In the genomic region with DNA sequence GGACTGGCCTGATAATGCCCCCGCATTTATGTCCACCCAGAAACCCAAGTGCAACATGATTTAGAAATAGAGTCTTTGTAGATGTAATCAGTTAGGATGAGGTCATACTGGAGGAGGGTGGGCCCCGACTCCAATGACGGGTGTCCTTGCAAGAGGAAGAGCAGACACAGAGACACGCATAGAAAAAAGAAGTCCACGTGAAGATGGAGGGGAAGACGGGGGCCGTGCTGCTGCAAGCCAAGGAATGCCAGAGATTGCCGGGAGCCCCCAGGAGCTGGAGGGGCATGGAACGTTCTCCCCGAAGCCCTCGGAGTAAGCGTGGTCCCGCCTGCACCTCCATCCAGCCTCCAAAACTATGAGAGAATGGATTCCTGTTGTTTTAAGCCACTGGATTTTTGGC, we compare ENCODE assay signal across 30 cellular contexts. TPM values are rescaled to one million over a fixed set of nuclear protein-coding genes. Genes with fewer than 3 reads are reported as not detected.
DNase-seq lines count a peak whose midpoint lies in the region; ATAC-seq, FAIRE-seq and TF ChIP-seq lines count a peak whose summit lies in the region.
"Had no signal": no experiment of that assay in that cellular context is flagged by ENCODE, and none has a peak within 500 bp of the region (broad histone marks: within the 10 kb centered on the region; RNA-seq: fewer than 3 reads in every experiment).

No MANE protein-coding gene starts in this region.

- TF ChIP-seq CTCF in HepG2 (CRISPR knock-in tag; IDR thresholded peaks at IDR 0.05) (no peak), right lobe of liver (IDR thresholded peaks at IDR 0.05) (no peak), endodermal cell (conservative IDR thresholded peaks at IDR 0.05) (no peak)

- no peak overlapping the region for H2BK15ac ChIP-seq in neuronal stem cell (ENCODE audit: low read length)

- no TSS peak for BruUV-seq in HepG2 (replicated peaks; lab: Mats Ljungman, UMichigan)

- no peaks in the 10 kb centered on the region for H3K9me3 ChIP-seq in HepG2 (ENCODE audit: low read length)
- no peaks in the 10 kb centered on the region for H3K9me3 ChIP-seq in right lobe of liver
- H3K9me3 ChIP-seq in endodermal cell (ENCODE audit: control insufficient read depth, low read length), result no peaks in the 10 kb centered on the region
- peaks cover 0 to 3% of the 10 kb centered on the region in 2 donors for H3K9me3 ChIP-seq in neuronal stem cell (replicated peaks in 1 of 2; ENCODE audit: control insufficient read depth in 2 of 2, insufficient read depth in 1 of 2, low read depth in 1 of 2, low read length in 2 of 2)
- H3K9me3 ChIP-seq: A549, BE2C, BLaER1 had no signal

- no peak overlapping the region for H4K91ac ChIP-seq in neuronal stem cell (ENCODE audit: low read depth, low read length, poor library complexity)

- H3K14ac ChIP-seq in neuronal stem cell (ENCODE audit: low read length), result no peak overlapping the region

- H2AFZ ChIP-seq in HepG2 (ENCODE audit: low read length) (no peak overlapping the region), neuronal stem cell (ENCODE audit: low read length) (no peak overlapping the region)

- H3K27ac ChIP-seq in HepG2 (ENCODE audit: extremely low read length, insufficient read depth, low read length), result no peak overlapping the region
- H3K27ac ChIP-seq in right lobe of liver, result no peak overlapping the region
- no peak overlapping the region for H3K27ac ChIP-seq in endodermal cell (ENCODE audit: low read depth, low read length)
- H3K27ac ChIP-seq in neuronal stem cell (replicated peaks; ENCODE audit: low read length), result no peak overlapping the region
- H3K27ac ChIP-seq: 22Rv1, A549, BLaER1 had no signal

- ATAC-seq in HepG2 (no peak), right lobe of liver (no peak), HG02885 (IDR thresholded peaks at IDR 0.05; ENCODE audit: poor library complexity, unreplicated experiment) (no peak), HG03469 (IDR thresholded peaks at IDR 0.05; ENCODE audit: unreplicated experiment) (no peak)
- ATAC-seq in activated T-cell treated with anti-CD3 and anti-CD28 coated beads, Interleukin-2, amount 50 U/mL, for 72 hours (replicated peaks in 1 of 2), result no peak
- ATAC-seq: A549, GM12878 had no signal

- TF ChIP-seq EP300 in HepG2 (IDR thresholded peaks at IDR 0.05; ENCODE audit: low read depth in 2 of 2, low read length in 2 of 2), result no peak
- TF ChIP-seq EP300 in HepG2 (CRISPR knock-in tag; IDR thresholded peaks at IDR 0.05; ENCODE audit: borderline replicate concordance), result no peak

- H3K4me1 ChIP-seq in HepG2 (ENCODE audit: insufficient read depth, low read length) (peaks cover 13% of the 10 kb centered on the region), right lobe of liver (no peaks in the 10 kb centered on the region), endodermal cell (ENCODE audit: control insufficient read depth, insufficient read depth, low read length) (peaks cover 20% of the 10 kb centered on the region), neuronal stem cell (ENCODE audit: control insufficient read depth in 2 of 2, insufficient read depth in 1 of 2, low read depth in 1 of 2, low read length in 2 of 2) (peaks cover 2 to 15% of the 10 kb centered on the region in 2 donors)
- H3K4me1 ChIP-seq: BE2C had no signal

- H2BK5ac ChIP-seq in neuronal stem cell (ENCODE audit: low read length), result no peak overlapping the region

- no peak overlapping the region for H3K4ac ChIP-seq in neuronal stem cell (ENCODE audit: low read length)

- no peak overlapping the region for H3K4me2 ChIP-seq in HepG2 (ENCODE audit: low read depth, low read length)
- no peak overlapping the region for H3K4me2 ChIP-seq in neuronal stem cell (ENCODE audit: insufficient read depth, low read length, poor library complexity, severe bottlenecking)
- H3K4me2 ChIP-seq: A549, BLaER1 had no signal

- peaks cover 0 to 28% of the 10 kb centered on the region in 2 experiments for H3K27me3 ChIP-seq in HepG2 (ENCODE audit: control insufficient read depth in 1 of 2, insufficient read depth in 2 of 2, low read length in 2 of 2)
- no peaks in the 10 kb centered on the region for H3K27me3 ChIP-seq in right lobe of liver
- no peaks in the 10 kb centered on the region for H3K27me3 ChIP-seq in endodermal cell (ENCODE audit: control insufficient read depth, insufficient read depth, low read length, poor library complexity, severe bottlenecking)
- peaks cover 0 to 24% (median 0%) of the 10 kb centered on the region in 3 experiments for H3K27me3 ChIP-seq in neuronal stem cell (ENCODE audit: control insufficient read depth in 3 of 3, insufficient read depth in 3 of 3, low read depth in 1 of 3, low read length in 3 of 3)
- H3K27me3 ChIP-seq: BE2C, BLaER1 had no signal

- DNase-seq in HepG2 (ENCODE audit: low spot score) (no peak), right lobe of liver (no peak), OCI-M1 (lab: John Stamatoyannopoulos, UW) (peak; percentile 39), endodermal cell (peak; percentile 8), neuronal stem cell (ENCODE audit: low spot score) (no peak)
- no peak for DNase-seq in activated T-cell treated with anti-CD3 and anti-CD28 coated beads, Interleukin-2, amount 50 U/mL, for 72 hours
- DNase-seq: AML-193; BE2C; C1 segment of cervical spinal cord; CD4-positive, alpha-beta memory T cell; CD4-positive, CD25-positive, alpha-beta regulatory T cell; CD8-positive, alpha-beta memory T cell; COR-L47; DMS 273 treated with DMSO at 0.1 percent for 48 hours; DMS153; DMS53; DMS79; DND-41; EL; GDM1 had no signal

- no peaks in the 10 kb centered on the region for H3K79me1 ChIP-seq in neuronal stem cell (ENCODE audit: low read depth, low read length)

- H2AK5ac ChIP-seq in neuronal stem cell (ENCODE audit: low read depth, low read length), result no peak overlapping the region

- 52% methylated on average over 9 of the region's 13 CpGs for WGBS in HepG2 (ENCODE audit: low lambda C conversion rate)
- WGBS in right lobe of liver (ENCODE audit: insufficient coverage, low coverage, low lambda C conversion rate, missing lambda C conversion rate), result 84% methylated on average over 8 of the region's 13 CpGs
- 94 to 100% methylated on average over 5 to 13 of the region's 13 CpGs for WGBS in endodermal cell (ENCODE audit: insufficient coverage in 1 of 2, insufficient read length in 1 of 2), 2 experiments
- no CpG with 5 or more reads among the region's 13 CpGs for WGBS in neuronal stem cell (ENCODE audit: extremely low coverage in 2 of 2, insufficient read length in 2 of 2, insufficient replicate concordance in 1 of 2), 2 donors

- no peaks in the 10 kb centered on the region for H3K79me2 ChIP-seq in HepG2 (ENCODE audit: insufficient read depth, low read length)

- no peak overlapping the region for H4K8ac ChIP-seq in neuronal stem cell (ENCODE audit: low read depth, low read length)

- no peak overlapping the region for H2BK12ac ChIP-seq in neuronal stem cell (ENCODE audit: low read length)

- no peak overlapping the region for H3K27ac Mint-ChIP-seq in endodermal cell
- H3K27ac Mint-ChIP-seq in activated T-cell treated with anti-CD3 and anti-CD28 coated beads, Interleukin-2, amount 50 U/mL, for 72 hours, result no peak overlapping the region
- H3K27ac Mint-ChIP-seq: CD14-positive monocyte; CD4-positive, alpha-beta memory T cell; CD4-positive, CD25-positive, alpha-beta regulatory T cell; CD8-positive, alpha-beta memory T cell had no signal

- no peak overlapping the region for H3K23ac ChIP-seq in neuronal stem cell (ENCODE audit: low read depth, low read length, poor library complexity)

- peak overlapping the region; percentile 30 for H3K18ac ChIP-seq in neuronal stem cell (ENCODE audit: low read length)

- FAIRE-seq in HepG2 (lab: Jason Lieb, UNC), result no peak
- FAIRE-seq: A549, GM12878, GM12892, GM18507, GM19239 had no signal

- POLR2A ChIA-PET in HepG2 (lab: Yijun Ruan, JAX), result no interaction called here

- CTCF ChIA-PET in HepG2 (lab: Yijun Ruan, JAX; ENCODE audit: low intra/inter-chr PET ratio, low total read pairs), result no interaction called here

- H3K4me3 Mint-ChIP-seq in endodermal cell, result no peak overlapping the region
- no peak overlapping the region for H3K4me3 Mint-ChIP-seq in activated T-cell treated with anti-CD3 and anti-CD28 coated beads, Interleukin-2, amount 50 U/mL, for 72 hours
- H3K4me3 Mint-ChIP-seq: CD14-positive monocyte; CD4-positive, alpha-beta memory T cell; CD4-positive, CD25-positive, alpha-beta regulatory T cell; CD8-positive, alpha-beta memory T cell had no signal

- H3K36me3 ChIP-seq in HepG2 (replicated peaks in 1 of 2; ENCODE audit: control insufficient read depth in 1 of 2, insufficient read depth in 2 of 2, low read length in 2 of 2) (no peaks in the 10 kb centered on the region), right lobe of liver (no peaks in the 10 kb centered on the region), endodermal cell (ENCODE audit: control insufficient read depth, insufficient read depth, low read length) (no peaks in the 10 kb centered on the region), neuronal stem cell (replicated peaks in 1 of 2; ENCODE audit: control insufficient read depth in 2 of 2, insufficient read depth in 2 of 2, low read length in 2 of 2) (no peaks in the 10 kb centered on the region)
- H3K36me3 ChIP-seq: BE2C, BLaER1 had no signal

- no peak for TF ChIP-seq RAD21 in HepG2 (CRISPR knock-in tag; IDR thresholded peaks at IDR 0.05)

- peaks cover 14% of the 10 kb centered on the region for H3K4me1 Mint-ChIP-seq in endodermal cell
- peaks cover 7% of the 10 kb centered on the region for H3K4me1 Mint-ChIP-seq in activated T-cell treated with anti-CD3 and anti-CD28 coated beads, Interleukin-2, amount 50 U/mL, for 72 hours (ENCODE audit: low read depth)

- H3K4me3 ChIP-seq in HepG2 (replicated peaks in 1 of 3; ENCODE audit: insufficient read depth in 1 of 3, low read depth in 2 of 3, low read length in 3 of 3), result no peak overlapping the region
- no peak overlapping the region for H3K4me3 ChIP-seq in right lobe of liver
- no peak overlapping the region for H3K4me3 ChIP-seq in endodermal cell (ENCODE audit: low read length)
- no peak overlapping the region for H3K4me3 ChIP-seq in neuronal stem cell (ENCODE audit: low read length in 2 of 2)
- H3K4me3 ChIP-seq: A549, BLaER1, GM12878 had no signal

- H3K9ac ChIP-seq in HepG2 (ENCODE audit: insufficient read depth, low read depth, low read length) (no peak overlapping the region), endodermal cell (ENCODE audit: extremely low read depth, low read length, poor library complexity, severe bottlenecking) (no peak overlapping the region), neuronal stem cell (ENCODE audit: low read depth, low read length, poor library complexity) (no peak overlapping the region)
- H3K9ac ChIP-seq: BLaER1 had no signal

- H3K36me3 Mint-ChIP-seq in endodermal cell (ENCODE audit: low read depth), result no peaks in the 10 kb centered on the region
- peaks cover under 1 to 2% of the 10 kb centered on the region in 2 donors for H3K36me3 Mint-ChIP-seq in activated T-cell treated with anti-CD3 and anti-CD28 coated beads, Interleukin-2, amount 50 U/mL, for 72 hours (ENCODE audit: insufficient read depth in 2 of 2)
- H3K36me3 Mint-ChIP-seq: CD14-positive monocyte had no signal

- TF ChIP-seq POLR2A in HepG2 (IDR thresholded peaks at IDR 0.05; ENCODE audit: insufficient read depth in 1 of 2, low read depth in 2 of 2, low read length in 2 of 2), result no peak
- no peak for TF ChIP-seq POLR2A in right lobe of liver (IDR thresholded peaks at IDR 0.05)

- no peaks in the 10 kb centered on the region for H4K20me1 ChIP-seq in HepG2 (ENCODE audit: insufficient read depth, low read length)
- H4K20me1 ChIP-seq: BLaER1 had no signal

- in situ Hi-C loops in HepG2 (cut with HindIII; ENCODE audit: extremely low pct_ligation_motif_present, low pct_unique_long_range_greater_than_20kb), result loop anchor here (25.0 kb wide), 1 partner anchor 330 kb away; no protein-coding TSS in a partner anchor

- H2BK120ac ChIP-seq in neuronal stem cell (ENCODE audit: low read depth, low read length), result no peak overlapping the region

- peaks cover 25% of the 10 kb centered on the region for H3K27me3 Mint-ChIP-seq in endodermal cell (ENCODE audit: insufficient read depth)
- no peaks in the 10 kb centered on the region for H3K27me3 Mint-ChIP-seq in activated T-cell treated with anti-CD3 and anti-CD28 coated beads, Interleukin-2, amount 50 U/mL, for 72 hours (ENCODE audit: low read depth)

- intact Hi-C loops in HepG2 (cut with micrococcal nuclease; ENCODE audit: unreplicated experiment) (no loop called here), right lobe of liver (cut with DNase I) (no loop called here)

- peaks cover 16% of the 10 kb centered on the region for H3K9me3 Mint-ChIP-seq in endodermal cell
- H3K9me3 Mint-ChIP-seq in activated T-cell treated with anti-CD3 and anti-CD28 coated beads, Interleukin-2, amount 50 U/mL, for 72 hours, result peaks cover under 1 to 3% of the 10 kb centered on the region in 2 donors

RNA-seq across cellular contexts. Expression of a gene that starts 51.6 kb away (rescaled TPM):
- total RNA-seq in HepG2 (2016; rRNA removed; fragmentation: Illumina TruSeq; extraction: Trizol), result 11.5 and 13.3 TPM in 2 replicates
- total RNA-seq in HepG2 (2016; cell fraction: cytosol; rRNA removed; fragmentation: Illumina TruSeq; extraction: Trizol; ENCODE audit: low read depth), result 3.0 and 3.5 TPM in 2 replicates
- 12.0 and 13.7 TPM in 2 replicates for total RNA-seq in HepG2 (2016; cell fraction: insoluble cytoplasmic fraction; rRNA removed; fragmentation: Illumina TruSeq; extraction: Trizol)
- 9.5 and 11.7 TPM in 2 replicates for total RNA-seq in HepG2 (2016; cell fraction: membrane; rRNA removed; fragmentation: Illumina TruSeq; extraction: Trizol)
- 6.0 and 7.5 TPM in 2 replicates for total RNA-seq in HepG2 (2016; cell fraction: nucleus; rRNA removed; fragmentation: Illumina TruSeq; extraction: Trizol)
- 23.5 and 25.3 TPM in 2 replicates for polyA plus RNA-seq in HepG2 (2011; rRNA removed)
- polyA plus RNA-seq in HepG2 (2011; cell fraction: cytosol; rRNA removed), result 17.8 and 19.5 TPM in 2 replicates
- polyA plus RNA-seq in HepG2 (2011; cell fraction: nucleus; rRNA removed), result 21.7 and 25.8 TPM in 2 replicates
- polyA plus RNA-seq in HepG2 (2012), result 16.2 and 18.2 TPM in 2 replicates
- 5.8 and 8.4 TPM in 2 replicates for polyA plus RNA-seq in HepG2 (2016; cell fraction: cytosol; fragmentation: Illumina TruSeq; extraction: Trizol; ENCODE audit: low read depth)
- 18.6 and 22.2 TPM in 2 replicates for polyA plus RNA-seq in HepG2 (2016; cell fraction: insoluble cytoplasmic fraction; fragmentation: Illumina TruSeq; extraction: Trizol; ENCODE audit: low read depth)
- 12.0 and 13.4 TPM in 2 replicates for polyA plus RNA-seq in HepG2 (2016; cell fraction: membrane; fragmentation: Illumina TruSeq; extraction: Trizol; ENCODE audit: low read depth)
- 11.7 and 16.0 TPM in 2 replicates for polyA plus RNA-seq in HepG2 (2016; cell fraction: nucleus; fragmentation: Illumina TruSeq; extraction: Trizol; ENCODE audit: insufficient read depth, low read depth)
- 91.8 and 99.6 TPM in 2 replicates for polyA minus RNA-seq in HepG2 (2011; rRNA and poly(A)+ RNA removed; ENCODE audit: low replicate concordance)
- polyA minus RNA-seq in HepG2 (2011; cell fraction: cytosol; rRNA and poly(A)+ RNA removed), result 14.5 and 19.7 TPM in 2 replicates
- polyA minus RNA-seq in HepG2 (2011; cell fraction: nucleus; rRNA and poly(A)+ RNA removed), result 23.2 and 33.2 TPM in 2 replicates
- 10 to 100 TPM in 5 of 6 experiments, 1 to 10 TPM in 1; 9.4 to 30.1 (median 19.8) TPM for total RNA-seq in right lobe of liver
- total RNA-seq in endodermal cell, result 10 to 100 TPM; 12.2 to 13.3 TPM
- 18.3 TPM for polyA plus RNA-seq in endodermal cell (2013, experiment 1 of 2)
- polyA plus RNA-seq in endodermal cell (2013, experiment 2 of 2), result 14.7 TPM
- polyA plus RNA-seq in neuronal stem cell (2013, experiment 1 of 2), result 7.2 TPM
- polyA plus RNA-seq in neuronal stem cell (2013, experiment 2 of 2), result 7.1 TPM
- 10 to 100 TPM; 40.4 to 41.8 TPM for total RNA-seq in activated T-cell treated with anti-CD3 and anti-CD28 coated beads, Interleukin-2, amount 50 U/mL, for 72 hours

RNA-seq across cellular contexts. Expression of a gene that starts 53.2 kb away (rescaled TPM):
- total RNA-seq in HepG2 (2016; rRNA removed; fragmentation: Illumina TruSeq; extraction: Trizol), result 2.5 and 2.6 TPM in 2 replicates
- total RNA-seq in HepG2 (2016; cell fraction: cytosol; rRNA removed; fragmentation: Illumina TruSeq; extraction: Trizol; ENCODE audit: low read depth), result 0.20 and 0.35 TPM in 2 replicates
- 2.1 and 2.4 TPM in 2 replicates for total RNA-seq in HepG2 (2016; cell fraction: insoluble cytoplasmic fraction; rRNA removed; fragmentation: Illumina TruSeq; extraction: Trizol)
- 1.5 and 1.6 TPM in 2 replicates for total RNA-seq in HepG2 (2016; cell fraction: membrane; rRNA removed; fragmentation: Illumina TruSeq; extraction: Trizol)
- total RNA-seq in HepG2 (2016; cell fraction: nucleus; rRNA removed; fragmentation: Illumina TruSeq; extraction: Trizol), result 2.9 and 3.6 TPM in 2 replicates
- 2.4 and 2.7 TPM in 2 replicates for polyA plus RNA-seq in HepG2 (2011; rRNA removed)
- 1.7 and 1.8 TPM in 2 replicates for polyA plus RNA-seq in HepG2 (2011; cell fraction: cytosol; rRNA removed)
- 3.2 and 3.4 TPM in 2 replicates for polyA plus RNA-seq in HepG2 (2011; cell fraction: nucleus; rRNA removed)
- polyA plus RNA-seq in HepG2 (2012), result 4.3 and 4.7 TPM in 2 replicates
- polyA plus RNA-seq in HepG2 (2016; cell fraction: cytosol; fragmentation: Illumina TruSeq; extraction: Trizol; ENCODE audit: low read depth), result 0.17 and 0.18 TPM in 2 replicates
- 2.9 and 3.5 TPM in 2 replicates for polyA plus RNA-seq in HepG2 (2016; cell fraction: insoluble cytoplasmic fraction; fragmentation: Illumina TruSeq; extraction: Trizol; ENCODE audit: low read depth)
- 0.81 and 1.0 TPM in 2 replicates for polyA plus RNA-seq in HepG2 (2016; cell fraction: membrane; fragmentation: Illumina TruSeq; extraction: Trizol; ENCODE audit: low read depth)
- polyA plus RNA-seq in HepG2 (2016; cell fraction: nucleus; fragmentation: Illumina TruSeq; extraction: Trizol; ENCODE audit: insufficient read depth, low read depth), result 3.8 and 3.9 TPM in 2 replicates
- polyA minus RNA-seq in HepG2 (2011; rRNA and poly(A)+ RNA removed; ENCODE audit: low replicate concordance), result 4.9 and 6.5 TPM in 2 replicates
- polyA minus RNA-seq in HepG2 (2011; cell fraction: cytosol; rRNA and poly(A)+ RNA removed), result 4.2 and 4.7 TPM in 2 replicates
- polyA minus RNA-seq in HepG2 (2011; cell fraction: nucleus; rRNA and poly(A)+ RNA removed), result 4.4 and 4.8 TPM in 2 replicates
- 10 to 100 TPM in 2 of 6 experiments, 1 to 10 TPM in 4; 6.4 to 13.3 (median 9.6) TPM for total RNA-seq in right lobe of liver
- total RNA-seq in endodermal cell, result 1 to 10 TPM; 1.1 to 1.7 TPM
- 15.0 TPM for polyA plus RNA-seq in endodermal cell (2013, experiment 1 of 2)
- polyA plus RNA-seq in endodermal cell (2013, experiment 2 of 2), result 14.4 TPM
- 1.0 TPM for polyA plus RNA-seq in neuronal stem cell (2013, experiment 1 of 2)
- polyA plus RNA-seq in neuronal stem cell (2013, experiment 2 of 2), result 0.96 TPM
- 10 to 100 TPM; 18.1 to 19.2 TPM for total RNA-seq in activated T-cell treated with anti-CD3 and anti-CD28 coated beads, Interleukin-2, amount 50 U/mL, for 72 hours

Comparison
In these comparisons a context has a peak if more than half of its experiments do, and no peak if none do; other contexts are left out.
1. DNase-seq: peak in OCI-M1 (single experiment) and endodermal cell (single experiment); none in HepG2 (single experiment), right lobe of liver (0 of 3), neuronal stem cell (single experiment) and activated T-cell treated with anti-CD3 and anti-CD28 coated beads, Interleukin-2, amount 50 U/mL, for 72 hours (0 of 2).